Comparison of ENCODE assay signal across 9 cellular contexts in the genomic region with DNA sequence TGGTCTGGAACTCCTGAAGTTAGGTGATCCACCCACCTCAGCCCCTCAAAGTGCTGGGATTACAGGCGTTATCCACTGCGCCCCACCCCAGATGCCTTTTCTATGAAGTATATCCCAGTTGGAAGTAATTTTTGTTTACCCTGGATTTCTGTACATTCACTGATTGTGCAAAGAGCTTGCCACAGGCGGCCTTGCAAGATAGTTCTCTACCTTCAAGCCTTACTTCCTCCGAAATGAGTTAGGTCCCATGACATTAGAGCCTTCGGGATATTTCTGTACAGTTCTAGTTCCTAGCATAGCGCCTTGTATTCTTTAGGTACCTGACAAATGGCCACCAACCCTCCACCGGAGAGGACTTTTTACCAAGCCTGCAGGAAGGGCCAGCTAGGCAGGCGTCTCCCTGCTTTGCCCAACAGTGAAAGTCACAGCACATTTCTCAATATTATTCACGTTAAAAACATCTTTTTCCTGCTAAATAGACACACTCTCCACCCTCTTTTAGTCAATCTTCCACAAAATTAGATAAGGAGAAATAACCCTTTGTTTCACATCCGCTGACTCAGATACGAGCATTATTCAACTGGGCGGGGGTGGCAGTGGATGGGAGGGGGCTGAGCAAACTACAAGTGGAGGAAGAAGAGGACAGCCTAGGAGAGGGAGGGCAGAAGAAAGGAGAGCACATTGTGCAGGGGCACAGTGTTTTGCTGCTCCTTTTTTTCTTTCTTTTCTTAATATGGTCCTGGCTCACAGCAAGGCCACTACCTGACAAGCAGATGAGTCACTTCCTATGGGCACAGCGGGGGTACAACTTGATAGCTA.
DNase-seq lines count a peak whose midpoint lies in the region; TF ChIP-seq lines count a peak whose summit lies in the region.
"Had no signal": no experiment of that assay in that cellular context is flagged by ENCODE, and none has a peak within 500 bp of the region (broad histone marks: within the 10 kb centered on the region; RNA-seq: fewer than 3 reads in every experiment).

No MANE protein-coding gene starts in this region.

- peak; percentile 86 for DNase-seq in EH (ENCODE audit: low read depth)
- peak; percentile 95 for DNase-seq in NCI-H226
- DNase-seq in brain microvascular endothelial cell, result peak; percentile 95
- DNase-seq in kidney tubule cell (ENCODE audit: low spot score), result peak; percentile 92
- no peak for DNase-seq in NCI-H2107 treated with DMSO at 0.1 percent for 48 hours (lab: John Stamatoyannopoulos, UW; ENCODE audit: unreplicated experiment)
- DNase-seq in DMS 273 treated with DMSO at 0.1 percent for 48 hours (lab: John Stamatoyannopoulos, UW), result no peak
- no peak for DNase-seq in GM20000 (ENCODE audit: low spot score)
- DNase-seq in DMS153 (lab: John Stamatoyannopoulos, UW), result no peak

- peaks cover 2% of the 10 kb centered on the region for H3K36me3 ChIP-seq in brain microvascular endothelial cell (replicated peaks)

- H3K27ac ChIP-seq in brain microvascular endothelial cell, result peak overlapping the region; percentile 95
- H3K27ac ChIP-seq: KMS-11 had no signal

- H3K4me3 ChIP-seq in brain microvascular endothelial cell (ENCODE audit: low read depth, low read length), result peak overlapping the region; percentile 72

- in situ Hi-C loops in brain microvascular endothelial cell (cut with HindIII; ENCODE audit: low pct_ligation_motif_present, low sequenced_read_pairs), result no loop called here

- TF ChIP-seq CTCF in brain microvascular endothelial cell (IDR thresholded peaks at IDR 0.05; ENCODE audit: low read depth, low read length, missing control alignments) (no peak), GM20000 (IDR thresholded peaks at IDR 0.05; ENCODE audit: extremely low read depth, missing control alignments) (no peak)

- H3K27me3 ChIP-seq in brain microvascular endothelial cell (replicated peaks), result no peaks in the 10 kb centered on the region

Comparison
In these comparisons a context has a peak if more than half of its experiments do, and no peak if none do; other contexts are left out.
1. DNase-seq: peak in EH (single experiment), NCI-H226 (single experiment), brain microvascular endothelial cell (single experiment) and kidney tubule cell (single experiment); none in NCI-H2107 treated with DMSO at 0.1 percent for 48 hours (single experiment), DMS 273 treated with DMSO at 0.1 percent for 48 hours (single experiment), GM20000 (single experiment) and DMS153 (single experiment).